Comparison of ENCODE assay signal across 1 cellular context in the genomic region with DNA sequence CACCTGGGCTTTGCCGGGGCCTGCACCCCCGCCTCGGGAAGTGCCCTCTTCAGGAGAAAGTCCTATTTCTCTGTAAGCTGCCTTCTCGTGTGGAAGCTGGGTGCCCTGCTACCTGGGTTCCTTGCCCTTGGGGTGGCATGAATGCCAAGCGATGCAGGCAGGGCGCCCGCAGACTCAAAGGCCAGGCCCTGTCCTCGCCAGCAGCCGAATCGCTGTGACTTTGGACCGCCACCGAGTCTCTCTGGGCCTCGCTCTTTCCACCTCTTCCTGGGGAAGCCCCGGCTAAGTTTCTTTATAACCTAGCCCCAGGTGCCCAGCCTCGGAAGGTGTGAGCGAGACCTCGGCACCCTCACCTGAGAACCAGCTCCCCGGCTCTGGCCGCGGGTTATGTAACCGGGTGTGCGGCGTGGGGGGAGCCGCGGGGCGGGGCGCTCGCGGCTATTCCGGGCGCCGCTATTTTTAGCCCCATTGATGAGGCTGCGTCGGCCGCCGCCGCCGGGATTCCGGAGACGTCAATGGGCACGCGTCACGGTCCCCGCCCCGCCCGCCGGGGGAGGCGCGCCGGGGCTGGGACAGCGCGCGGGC.
TF ChIP-seq lines count a peak whose summit lies in the region.

No MANE protein-coding gene starts in this region.

TF ChIP-seq in GM12878, 131 proteins besides CTCF, POLR2A, EP300 and RAD21 (continued from another document):
- TF ChIP-seq ELK1 (IDR thresholded peaks at IDR 0.05; ENCODE audit: low read depth, low read length) = no peak
- TF ChIP-seq MEF2B (IDR thresholded peaks at IDR 0.05; ENCODE audit: partially characterized antibody, poor library complexity, severe bottlenecking) = peak; percentile 91
- TF ChIP-seq TCF7 (IDR thresholded peaks at IDR 0.05; ENCODE audit: borderline replicate concordance) = no peak
- peak; percentile 88 for TF ChIP-seq CREB1 (IDR thresholded peaks at IDR 0.05; ENCODE audit: low read depth)
- no peak for TF ChIP-seq NR2C2 (IDR thresholded peaks at IDR 0.05; ENCODE audit: borderline replicate concordance, control insufficient read depth, insufficient read length, low read depth)
- TF ChIP-seq SMARCA5 (IDR thresholded peaks at IDR 0.05) = 0 out of 2 replicates have a peak, but pooled peaks have one; percentile 24
- TF ChIP-seq CBFB (IDR thresholded peaks at IDR 0.05; ENCODE audit: low read depth) = no peak
- peak; percentile 64; the same call in 1 of the 2 replicates for TF ChIP-seq TBL1XR1 (IDR thresholded peaks at IDR 0.05; ENCODE audit: low read depth, low read length)
- TF ChIP-seq SUZ12 (IDR thresholded peaks at IDR 0.05; ENCODE audit: unreplicated experiment) = no peak
- peak; percentile 84 for TF ChIP-seq IKZF1 (conservative IDR thresholded peaks at IDR 0.05)
- no peak for TF ChIP-seq CBX5 (IDR thresholded peaks at IDR 0.05; ENCODE audit: low read depth)
- TF ChIP-seq, protein P1, sequence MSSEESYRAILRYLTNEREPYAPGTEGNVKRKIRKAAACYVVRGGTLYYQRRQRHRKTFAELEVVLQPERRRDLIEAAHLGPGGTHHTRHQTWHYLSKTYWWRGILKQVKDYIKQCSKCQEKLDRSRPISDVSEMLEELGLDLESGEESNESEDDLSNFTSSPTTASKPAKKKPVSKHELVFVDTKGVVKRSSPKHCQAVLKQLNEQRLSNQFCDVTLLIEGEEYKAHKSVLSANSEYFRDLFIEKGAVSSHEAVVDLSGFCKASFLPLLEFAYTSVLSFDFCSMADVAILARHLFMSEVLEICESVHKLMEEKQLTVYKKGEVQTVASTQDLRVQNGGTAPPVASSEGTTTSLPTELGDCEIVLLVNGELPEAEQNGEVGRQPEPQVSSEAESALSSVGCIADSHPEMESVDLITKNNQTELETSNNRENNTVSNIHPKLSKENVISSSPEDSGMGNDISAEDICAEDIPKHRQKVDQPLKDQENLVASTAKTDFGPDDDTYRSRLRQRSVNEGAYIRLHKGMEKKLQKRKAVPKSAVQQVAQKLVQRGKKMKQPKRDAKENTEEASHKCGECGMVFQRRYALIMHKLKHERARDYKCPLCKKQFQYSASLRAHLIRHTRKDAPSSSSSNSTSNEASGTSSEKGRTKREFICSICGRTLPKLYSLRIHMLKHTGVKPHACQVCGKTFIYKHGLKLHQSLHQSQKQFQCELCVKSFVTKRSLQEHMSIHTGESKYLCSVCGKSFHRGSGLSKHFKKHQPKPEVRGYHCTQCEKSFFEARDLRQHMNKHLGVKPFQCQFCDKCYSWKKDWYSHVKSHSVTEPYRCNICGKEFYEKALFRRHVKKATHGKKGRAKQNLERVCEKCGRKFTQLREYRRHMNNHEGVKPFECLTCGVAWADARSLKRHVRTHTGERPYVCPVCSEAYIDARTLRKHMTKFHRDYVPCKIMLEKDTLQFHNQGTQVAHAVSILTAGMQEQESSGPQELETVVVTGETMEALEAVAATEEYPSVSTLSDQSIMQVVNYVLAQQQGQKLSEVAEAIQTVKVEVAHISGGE (CRISPR knock-in tag; IDR thresholded peaks at IDR 0.05) = no peak
- no peak for TF ChIP-seq ZNF274 (IDR thresholded peaks at IDR 0.05; ENCODE audit: insufficient read depth, insufficient read length)
- no peak for TF ChIP-seq CBX3 (IDR thresholded peaks at IDR 0.05; ENCODE audit: borderline replicate concordance, low read depth)
- no peak for TF ChIP-seq NFXL1 (IDR thresholded peaks at IDR 0.05; ENCODE audit: borderline replicate concordance)
- TF ChIP-seq JUND (IDR thresholded peaks at IDR 0.05; ENCODE audit: low read depth, low read length) = peak; percentile 36; the same call in 1 of the 2 replicates
- no peak for TF ChIP-seq PRDM15 (CRISPR knock-in tag; IDR thresholded peaks at IDR 0.05)
- TF ChIP-seq CREM (IDR thresholded peaks at IDR 0.05; ENCODE audit: low read depth) = peak; percentile 83
- TF ChIP-seq TCF12 (IDR thresholded peaks at IDR 0.05; ENCODE audit: low read depth, low read length) = peak; percentile 48; the same call in 1 of the 2 replicates
- TF ChIP-seq ZNF207 (IDR thresholded peaks at IDR 0.05; ENCODE audit: borderline replicate concordance) = no peak
- TF ChIP-seq, protein P2, sequence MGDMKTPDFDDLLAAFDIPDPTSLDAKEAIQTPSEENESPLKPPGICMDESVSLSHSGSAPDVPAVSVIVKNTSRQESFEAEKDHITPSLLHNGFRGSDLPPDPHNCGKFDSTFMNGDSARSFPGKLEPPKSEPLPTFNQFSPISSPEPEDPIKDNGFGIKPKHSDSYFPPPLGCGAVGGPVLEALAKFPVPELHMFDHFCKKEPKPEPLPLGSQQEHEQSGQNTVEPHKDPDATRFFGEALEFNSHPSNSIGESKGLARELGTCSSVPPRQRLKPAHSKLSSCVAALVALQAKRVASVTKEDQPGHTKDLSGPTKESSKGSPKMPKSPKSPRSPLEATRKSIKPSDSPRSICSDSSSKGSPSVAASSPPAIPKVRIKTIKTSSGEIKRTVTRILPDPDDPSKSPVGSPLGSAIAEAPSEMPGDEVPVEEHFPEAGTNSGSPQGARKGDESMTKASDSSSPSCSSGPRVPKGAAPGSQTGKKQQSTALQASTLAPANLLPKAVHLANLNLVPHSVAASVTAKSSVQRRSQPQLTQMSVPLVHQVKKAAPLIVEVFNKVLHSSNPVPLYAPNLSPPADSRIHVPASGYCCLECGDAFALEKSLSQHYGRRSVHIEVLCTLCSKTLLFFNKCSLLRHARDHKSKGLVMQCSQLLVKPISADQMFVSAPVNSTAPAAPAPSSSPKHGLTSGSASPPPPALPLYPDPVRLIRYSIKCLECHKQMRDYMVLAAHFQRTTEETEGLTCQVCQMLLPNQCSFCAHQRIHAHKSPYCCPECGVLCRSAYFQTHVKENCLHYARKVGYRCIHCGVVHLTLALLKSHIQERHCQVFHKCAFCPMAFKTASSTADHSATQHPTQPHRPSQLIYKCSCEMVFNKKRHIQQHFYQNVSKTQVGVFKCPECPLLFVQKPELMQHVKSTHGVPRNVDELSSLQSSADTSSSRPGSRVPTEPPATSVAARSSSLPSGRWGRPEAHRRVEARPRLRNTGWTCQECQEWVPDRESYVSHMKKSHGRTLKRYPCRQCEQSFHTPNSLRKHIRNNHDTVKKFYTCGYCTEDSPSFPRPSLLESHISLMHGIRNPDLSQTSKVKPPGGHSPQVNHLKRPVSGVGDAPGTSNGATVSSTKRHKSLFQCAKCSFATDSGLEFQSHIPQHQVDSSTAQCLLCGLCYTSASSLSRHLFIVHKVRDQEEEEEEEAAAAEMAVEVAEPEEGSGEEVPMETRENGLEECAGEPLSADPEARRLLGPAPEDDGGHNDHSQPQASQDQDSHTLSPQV (IDR thresholded peaks at IDR 0.05) = 0 out of 2 replicates have a peak, but pooled peaks have one; percentile 48
- TF ChIP-seq GABPA (IDR thresholded peaks at IDR 0.05; ENCODE audit: low read depth) = no peak
- TF ChIP-seq MXI1 (IDR thresholded peaks at IDR 0.05; ENCODE audit: low read depth, low read length) = 0 out of 2 replicates have a peak, but pooled peaks have one; percentile 26
- TF ChIP-seq SMC3 (IDR thresholded peaks at IDR 0.05; ENCODE audit: borderline replicate concordance, low read length) = no peak
- peak; percentile 52; the same call in 1 of the 2 replicates for TF ChIP-seq MTA2 (IDR thresholded peaks at IDR 0.05; ENCODE audit: low read depth)
- TF ChIP-seq CEBPB (IDR thresholded peaks at IDR 0.05; ENCODE audit: borderline replicate concordance in 1 of 2, low read depth in 2 of 2, low read length in 2 of 2) = no peak
- TF ChIP-seq MYC (IDR thresholded peaks at IDR 0.05; ENCODE audit: insufficient read depth, insufficient read length, insufficient replicate concordance, low read length, severe bottlenecking) = no peak
- no peak for TF ChIP-seq POLR2AphosphoS2 (IDR thresholded peaks at IDR 0.05; ENCODE audit: low read depth, low read length)
- TF ChIP-seq CHD2 (IDR thresholded peaks at IDR 0.05; ENCODE audit: borderline replicate concordance, low read depth, low read length) = peak; percentile 45; the same call in 1 of the 2 replicates
- TF ChIP-seq, protein P3, sequence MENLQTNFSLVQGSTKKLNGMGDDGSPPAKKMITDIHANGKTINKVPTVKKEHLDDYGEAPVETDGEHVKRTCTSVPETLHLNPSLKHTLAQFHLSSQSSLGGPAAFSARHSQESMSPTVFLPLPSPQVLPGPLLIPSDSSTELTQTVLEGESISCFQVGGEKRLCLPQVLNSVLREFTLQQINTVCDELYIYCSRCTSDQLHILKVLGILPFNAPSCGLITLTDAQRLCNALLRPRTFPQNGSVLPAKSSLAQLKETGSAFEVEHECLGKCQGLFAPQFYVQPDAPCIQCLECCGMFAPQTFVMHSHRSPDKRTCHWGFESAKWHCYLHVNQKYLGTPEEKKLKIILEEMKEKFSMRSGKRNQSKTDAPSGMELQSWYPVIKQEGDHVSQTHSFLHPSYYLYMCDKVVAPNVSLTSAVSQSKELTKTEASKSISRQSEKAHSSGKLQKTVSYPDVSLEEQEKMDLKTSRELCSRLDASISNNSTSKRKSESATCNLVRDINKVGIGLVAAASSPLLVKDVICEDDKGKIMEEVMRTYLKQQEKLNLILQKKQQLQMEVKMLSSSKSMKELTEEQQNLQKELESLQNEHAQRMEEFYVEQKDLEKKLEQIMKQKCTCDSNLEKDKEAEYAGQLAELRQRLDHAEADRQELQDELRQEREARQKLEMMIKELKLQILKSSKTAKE (IDR thresholded peaks at IDR 0.05; ENCODE audit: low read depth, poor library complexity, severe bottlenecking) = peak; percentile 38
